Comparison of ENCODE assay signal across 24 cellular contexts in the genomic region with DNA sequence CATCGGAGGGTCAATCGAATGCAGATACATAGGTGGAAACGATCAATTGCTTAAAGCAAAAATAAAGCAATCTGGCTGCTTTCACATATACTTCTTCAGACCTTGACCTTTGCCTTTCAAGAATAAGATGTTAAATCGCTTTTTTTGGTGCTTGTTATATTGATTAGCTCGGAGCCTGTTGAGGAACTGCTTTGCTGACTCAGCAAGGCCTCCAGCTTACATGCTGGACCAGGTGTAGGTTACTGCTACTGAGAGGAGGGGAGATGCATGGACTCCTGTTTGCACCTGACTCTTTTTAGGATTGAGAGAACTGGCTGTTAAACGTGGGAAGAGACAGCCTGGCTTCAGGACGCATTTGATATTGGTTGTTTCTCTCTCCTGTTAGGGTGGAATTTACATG. TPM values are rescaled to one million over a fixed set of nuclear protein-coding genes. Genes with fewer than 3 reads are reported as not detected.
DNase-seq lines count a peak whose midpoint lies in the region; ATAC-seq, FAIRE-seq and TF ChIP-seq lines count a peak whose summit lies in the region.
"Had no signal": no experiment of that assay in that cellular context is flagged by ENCODE, and none has a peak within 500 bp of the region (broad histone marks: within the 10 kb centered on the region; RNA-seq: fewer than 3 reads in every experiment).

No MANE protein-coding gene starts in this region.

- intact Hi-C loops in HepG2 (cut with micrococcal nuclease; ENCODE audit: unreplicated experiment), result no loop called here
- intact Hi-C loops in right lobe of liver (cut with DNase I), result no loop called here
- intact Hi-C loops in K562 (cut with micrococcal nuclease), result no loop called here
- intact Hi-C loops in MCF 10A (cut with micrococcal nuclease), result no loop called here

- no peak for FAIRE-seq in HepG2 (lab: Jason Lieb, UNC)
- no peak for FAIRE-seq in K562 (lab: Jason Lieb, UNC)
- no peak for FAIRE-seq in D721Med (lab: Jason Lieb, UNC)
- FAIRE-seq: G401.6, GM12891, GM19239 had no signal

- H3K4me3 Mint-ChIP-seq in progenitor cell of endocrine pancreas (ENCODE audit: low read depth), result no peak overlapping the region
- H3K4me3 Mint-ChIP-seq in MCF 10A (ENCODE audit: unreplicated experiment), result no peak overlapping the region
- H3K4me3 Mint-ChIP-seq: CD14-positive monocyte; CD4-positive, alpha-beta memory T cell; CD4-positive, CD25-positive, alpha-beta regulatory T cell; CD8-positive, alpha-beta memory T cell had no signal

- BruUV-seq in HepG2 (replicated peaks; lab: Mats Ljungman, UMichigan), result no TSS peak
- no TSS peak for BruUV-seq in K562 (replicated peaks; lab: Mats Ljungman, UMichigan)
- no TSS peak for BruUV-seq in MCF 10A (replicated peaks; lab: Mats Ljungman, UMichigan)

- in situ Hi-C loops in HepG2 (cut with HindIII; ENCODE audit: extremely low pct_ligation_motif_present, low pct_unique_long_range_greater_than_20kb), result loop anchor here (25.0 kb wide), 1 partner anchor 1674 kb away; no protein-coding TSS in a partner anchor
- in situ Hi-C loops in K562 (cut with MboI), result loop anchor here (25.0 kb wide), 1 partner anchor 1674 kb away; no protein-coding TSS in a partner anchor

- H3K9me1 ChIP-seq in K562 (ENCODE audit: control insufficient read depth, insufficient read depth, low read length), result no peaks in the 10 kb centered on the region

- no peak for TF ChIP-seq RAD21 in HepG2 (CRISPR knock-in tag; IDR thresholded peaks at IDR 0.05)
- TF ChIP-seq RAD21 in K562 (CRISPR knock-in tag; conservative IDR thresholded peaks at IDR 0.05 in 1 of 2, IDR thresholded peaks at IDR 0.05 in 1 of 2), result no peak

- POLR2A ChIA-PET in HepG2 (lab: Yijun Ruan, JAX), result no interaction called here
- POLR2A ChIA-PET in K562 (lab: Yijun Ruan, JAX), result no interaction called here
- POLR2A ChIA-PET in MCF 10A (lab: Yijun Ruan, JAX), result no interaction called here

- H3K4me1 ChIP-seq in HepG2 (ENCODE audit: insufficient read depth, low read length), result no peaks in the 10 kb centered on the region
- no peaks in the 10 kb centered on the region for H3K4me1 ChIP-seq in right lobe of liver
- no peaks in the 10 kb centered on the region for H3K4me1 ChIP-seq in K562 (replicated peaks in 1 of 2; ENCODE audit: control insufficient read depth in 2 of 2, insufficient read depth in 2 of 2, low read length in 2 of 2)
- H3K4me1 ChIP-seq: BE2C had no signal

- TF ChIP-seq CTCF in HepG2 (CRISPR knock-in tag; IDR thresholded peaks at IDR 0.05) (no peak), right lobe of liver (IDR thresholded peaks at IDR 0.05) (no peak), K562 (IDR thresholded peaks at IDR 0.05 in 2 of 3, conservative IDR thresholded peaks at IDR 0.05 in 1 of 3; ENCODE audit: insufficient read depth in 2 of 3, low read depth in 1 of 3, low read length in 3 of 3) (no peak), progenitor cell of endocrine pancreas (IDR thresholded peaks at IDR 0.05; ENCODE audit: unreplicated experiment) (no peak), MCF 10A (IDR thresholded peaks at IDR 0.05; ENCODE audit: unreplicated experiment) (no peak), D721Med (IDR thresholded peaks at IDR 0.05; ENCODE audit: insufficient read depth, missing control alignments) (no peak)

- H3K36me3 ChIP-seq in HepG2 (replicated peaks in 1 of 2; ENCODE audit: control insufficient read depth in 1 of 2, insufficient read depth in 2 of 2, low read length in 2 of 2), result no peaks in the 10 kb centered on the region
- no peaks in the 10 kb centered on the region for H3K36me3 ChIP-seq in right lobe of liver
- H3K36me3 ChIP-seq in K562 (ENCODE audit: control insufficient read depth, insufficient read depth, low read length), result no peaks in the 10 kb centered on the region
- H3K36me3 ChIP-seq: BE2C, BLaER1 had no signal

- H3K27ac Mint-ChIP-seq in progenitor cell of endocrine pancreas, result peak overlapping the region; percentile 40
- H3K27ac Mint-ChIP-seq in MCF 10A (ENCODE audit: low read depth, unreplicated experiment), result no peak overlapping the region
- H3K27ac Mint-ChIP-seq: CD14-positive monocyte; CD4-positive, alpha-beta memory T cell; CD4-positive, CD25-positive, alpha-beta regulatory T cell; CD8-positive, alpha-beta memory T cell had no signal

- CTCF ChIA-PET in HepG2 (lab: Yijun Ruan, JAX; ENCODE audit: low intra/inter-chr PET ratio, low total read pairs) (no interaction called here), K562 (lab: Yijun Ruan, JAX; ENCODE audit: low intra/inter-chr PET ratio) (no interaction called here), MCF 10A (lab: Yijun Ruan, JAX) (interaction anchor here (2.3 to 3.5 kb wide), 2 partner anchors 10 to 873 kb away, joined by 8 to 28 read pairs; no protein-coding TSS in a partner anchor)

- H3K9me3 ChIP-seq in HepG2 (ENCODE audit: low read length) (no peaks in the 10 kb centered on the region), right lobe of liver (no peaks in the 10 kb centered on the region), K562 (replicated peaks; ENCODE audit: control insufficient read depth, insufficient read depth, low read depth, low read length) (no peaks in the 10 kb centered on the region)
- H3K9me3 ChIP-seq: BE2C had no signal

- TF ChIP-seq POLR2A in HepG2 (IDR thresholded peaks at IDR 0.05; ENCODE audit: insufficient read depth in 1 of 2, low read depth in 2 of 2, low read length in 2 of 2) (no peak), right lobe of liver (IDR thresholded peaks at IDR 0.05) (no peak), K562 (conservative IDR thresholded peaks at IDR 0.05) (no peak)

- no peaks in the 10 kb centered on the region for H3K79me2 ChIP-seq in HepG2 (ENCODE audit: insufficient read depth, low read length)
- no peaks in the 10 kb centered on the region for H3K79me2 ChIP-seq in K562 (ENCODE audit: control insufficient read depth, insufficient read depth, low read length)

- no peak overlapping the region for H2AFZ ChIP-seq in HepG2 (ENCODE audit: low read length)
- no peak overlapping the region for H2AFZ ChIP-seq in K562 (ENCODE audit: low read depth, low read length)

- H3K4me1 Mint-ChIP-seq in progenitor cell of endocrine pancreas (ENCODE audit: low read depth), result peaks cover 7% of the 10 kb centered on the region
- H3K4me1 Mint-ChIP-seq in MCF 10A (ENCODE audit: insufficient read depth, unreplicated experiment), result no peaks in the 10 kb centered on the region
- H3K4me1 Mint-ChIP-seq: CD14-positive monocyte; CD4-positive, alpha-beta memory T cell; CD4-positive, CD25-positive, alpha-beta regulatory T cell; CD8-positive, alpha-beta memory T cell had no signal

- H3K9ac ChIP-seq in HepG2 (ENCODE audit: insufficient read depth, low read depth, low read length) (no peak overlapping the region), K562 (ENCODE audit: insufficient read depth in 1 of 2, low read depth in 2 of 2, low read length in 2 of 2) (no peak overlapping the region)
- H3K9ac ChIP-seq: BLaER1 had no signal

- no peak for ATAC-seq in HepG2
- ATAC-seq in right lobe of liver, result no peak
- ATAC-seq in K562, result no peak

- no peaks in the 10 kb centered on the region for H3K9me3 Mint-ChIP-seq in progenitor cell of endocrine pancreas (ENCODE audit: low read depth)
- no peaks in the 10 kb centered on the region for H3K9me3 Mint-ChIP-seq in MCF 10A (ENCODE audit: unreplicated experiment)
- H3K9me3 Mint-ChIP-seq: CD4-positive, alpha-beta memory T cell; CD4-positive, CD25-positive, alpha-beta regulatory T cell; CD8-positive, alpha-beta memory T cell had no signal

- H3K4me2 ChIP-seq in HepG2 (ENCODE audit: low read depth, low read length) (no peak overlapping the region), K562 (ENCODE audit: insufficient read depth, low read length) (no peak overlapping the region)
- H3K4me2 ChIP-seq: BLaER1 had no signal

- WGBS in HepG2 (ENCODE audit: low lambda C conversion rate), result 4% methylated on average over 7 of the region's 7 CpGs
- 60% methylated on average over 7 of the region's 7 CpGs for WGBS in right lobe of liver (ENCODE audit: insufficient coverage, low coverage, low lambda C conversion rate, missing lambda C conversion rate)
- WGBS in K562 (ENCODE audit: insufficient coverage, low coverage, missing lambda C conversion rate), result 0% methylated on average over 7 of the region's 7 CpGs

- H3K36me3 Mint-ChIP-seq in progenitor cell of endocrine pancreas (ENCODE audit: insufficient read depth) (no peaks in the 10 kb centered on the region), MCF 10A (ENCODE audit: insufficient read depth, unreplicated experiment) (no peaks in the 10 kb centered on the region)
- H3K36me3 Mint-ChIP-seq: CD14-positive monocyte; CD4-positive, alpha-beta memory T cell; CD4-positive, CD25-positive, alpha-beta regulatory T cell; CD8-positive, alpha-beta memory T cell had no signal

- no peaks in the 10 kb centered on the region for H4K20me1 ChIP-seq in HepG2 (ENCODE audit: insufficient read depth, low read length)
- H4K20me1 ChIP-seq in K562 (replicated peaks; ENCODE audit: control insufficient read depth, insufficient read depth, low read length), result no peaks in the 10 kb centered on the region
- H4K20me1 ChIP-seq: BLaER1 had no signal

- H3K27ac ChIP-seq in HepG2 (ENCODE audit: extremely low read length, insufficient read depth, low read length), result no peak overlapping the region
- H3K27ac ChIP-seq in right lobe of liver, result no peak overlapping the region
- no peak overlapping the region for H3K27ac ChIP-seq in K562 (ENCODE audit: extremely low read depth, low read depth, low read length)
- H3K27ac ChIP-seq: 22Rv1, BLaER1 had no signal

- H3K27me3 Mint-ChIP-seq in progenitor cell of endocrine pancreas, result no peaks in the 10 kb centered on the region
- no peaks in the 10 kb centered on the region for H3K27me3 Mint-ChIP-seq in MCF 10A (ENCODE audit: insufficient read depth, unreplicated experiment)

- TF ChIP-seq EP300 in HepG2 (IDR thresholded peaks at IDR 0.05; ENCODE audit: low read depth in 2 of 2, low read length in 2 of 2) (no peak), HepG2 (CRISPR knock-in tag; IDR thresholded peaks at IDR 0.05; ENCODE audit: borderline replicate concordance) (no peak), K562 (IDR thresholded peaks at IDR 0.05; ENCODE audit: low read length) (no peak)

- H3K27me3 ChIP-seq in HepG2 (ENCODE audit: control insufficient read depth in 1 of 2, insufficient read depth in 2 of 2, low read length in 2 of 2) (peaks cover 0 to 7% of the 10 kb centered on the region in 2 experiments; a peak in 2 of 5 replicates), right lobe of liver (no peaks in the 10 kb centered on the region), K562 (ENCODE audit: control insufficient read depth in 2 of 2, insufficient read depth in 2 of 2, low read length in 2 of 2) (no peaks in the 10 kb centered on the region)
- H3K27me3 ChIP-seq: BE2C, BLaER1 had no signal

- H3K4me3 ChIP-seq in HepG2 (replicated peaks in 1 of 3; ENCODE audit: insufficient read depth in 1 of 3, low read depth in 2 of 3, low read length in 3 of 3) (no peak overlapping the region), right lobe of liver (no peak overlapping the region), K562 (no peak overlapping the region)
- H3K4me3 ChIP-seq: BLaER1 had no signal

- DNase-seq in HepG2 (ENCODE audit: low spot score) (no peak), right lobe of liver (no peak), K562 (ENCODE audit: extremely low read depth in 1 of 4, low spot score in 3 of 4) (no peak), progenitor cell of endocrine pancreas (ENCODE audit: low spot score, unreplicated experiment) (no peak), MCF 10A (ENCODE audit: unreplicated experiment) (no peak), D721Med (ENCODE audit: insufficient read length, low spot score) (no peak)
- DNase-seq: ACHN; BE2C; C1 segment of cervical spinal cord; CD4-positive, alpha-beta memory T cell; CD4-positive, CD25-positive, alpha-beta regulatory T cell; CD8-positive, alpha-beta memory T cell; COR-L47; DMS79 treated with DMSO at 0.1 percent for 48 hours; GF-D8 had no signal

RNA-seq across cellular contexts. Expression of gene NELL1, which starts 31.3 kb away (rescaled TPM):
- total RNA-seq in HepG2 (2016; rRNA removed; fragmentation: Illumina TruSeq; extraction: Trizol), result not detected in 2 replicates
- not detected in 2 replicates for total RNA-seq in HepG2 (2016; cell fraction: cytosol; rRNA removed; fragmentation: Illumina TruSeq; extraction: Trizol; ENCODE audit: low read depth)
- not detected in 2 replicates for total RNA-seq in HepG2 (2016; cell fraction: insoluble cytoplasmic fraction; rRNA removed; fragmentation: Illumina TruSeq; extraction: Trizol)
- not detected in 2 replicates for total RNA-seq in HepG2 (2016; cell fraction: membrane; rRNA removed; fragmentation: Illumina TruSeq; extraction: Trizol)
- not detected in 2 replicates for total RNA-seq in HepG2 (2016; cell fraction: nucleus; rRNA removed; fragmentation: Illumina TruSeq; extraction: Trizol)
- not detected in 2 replicates for polyA plus RNA-seq in HepG2 (2011; rRNA removed)
- not detected in 2 replicates for polyA plus RNA-seq in HepG2 (2011; cell fraction: cytosol; rRNA removed)
- not detected in 2 replicates for polyA plus RNA-seq in HepG2 (2011; cell fraction: nucleus; rRNA removed)
- not detected in 2 replicates for polyA plus RNA-seq in HepG2 (2012)
- polyA plus RNA-seq in HepG2 (2016; cell fraction: cytosol; fragmentation: Illumina TruSeq; extraction: Trizol; ENCODE audit: low read depth), result not detected in 2 replicates
- polyA plus RNA-seq in HepG2 (2016; cell fraction: insoluble cytoplasmic fraction; fragmentation: Illumina TruSeq; extraction: Trizol; ENCODE audit: low read depth), result not detected in 2 replicates
- not detected in 2 replicates for polyA plus RNA-seq in HepG2 (2016; cell fraction: membrane; fragmentation: Illumina TruSeq; extraction: Trizol; ENCODE audit: low read depth)
- polyA plus RNA-seq in HepG2 (2016; cell fraction: nucleus; fragmentation: Illumina TruSeq; extraction: Trizol; ENCODE audit: insufficient read depth, low read depth), result not detected in 2 replicates
- not detected in 2 replicates for polyA minus RNA-seq in HepG2 (2011; rRNA and poly(A)+ RNA removed; ENCODE audit: low replicate concordance)
- not detected in 2 replicates for polyA minus RNA-seq in HepG2 (2011; cell fraction: cytosol; rRNA and poly(A)+ RNA removed)
- not detected in 2 replicates for polyA minus RNA-seq in HepG2 (2011; cell fraction: nucleus; rRNA and poly(A)+ RNA removed)
- not detected for total RNA-seq in right lobe of liver
- total RNA-seq in K562 (2011; cell fraction: chromatin; rRNA removed; ENCODE audit: low replicate concordance), result not detected in 2 replicates
- not detected in 2 replicates for total RNA-seq in K562 (2011; cell fraction: nucleolus; rRNA removed)
- total RNA-seq in K562 (2011; cell fraction: nucleoplasm; rRNA removed), result not detected in 2 replicates
- total RNA-seq in K562 (2014; rRNA removed), result not detected in 2 replicates
- not detected in 2 replicates for total RNA-seq in K562 (2014; rRNA removed; fragmentation: Illumina TruSeq; extraction: Trizol)
- not detected in 2 replicates for total RNA-seq in K562 (2015; rRNA removed; fragmentation: Illumina TruSeq; extraction: Trizol)
- not detected in 2 replicates for total RNA-seq in K562 (2021)
- polyA plus RNA-seq in K562 (2011; rRNA removed), result not detected in 2 replicates
- polyA plus RNA-seq in K562 (2011; cell fraction: cytosol; rRNA removed), result not detected in 2 replicates
- polyA plus RNA-seq in K562 (2011; cell fraction: nucleus; rRNA removed), result not detected in 2 replicates
- polyA plus RNA-seq in K562 (2012), result not detected in 2 replicates
- not detected in 2 replicates for polyA plus RNA-seq in K562 (2014; fragmentation: Illumina TruSeq; extraction: Trizol)
- polyA plus RNA-seq in K562 (2014; fragmentation: Nextera tagmentation; extraction: Ambion mirVana), result not detected
- not detected in 2 replicates for polyA plus RNA-seq in K562 (2014; rRNA removed)
- not detected in 2 replicates for polyA minus RNA-seq in K562 (2011; rRNA and poly(A)+ RNA removed)
- not detected in 2 replicates for polyA minus RNA-seq in K562 (2011; cell fraction: cytosol; rRNA and poly(A)+ RNA removed)
- not detected in 2 replicates for polyA minus RNA-seq in K562 (2011; cell fraction: nucleus; rRNA and poly(A)+ RNA removed)
- total RNA-seq in progenitor cell of endocrine pancreas, result 2.2 and 6.0 TPM in 2 replicates
- not detected in 2 replicates for total RNA-seq in MCF 10A (2022)
- total RNA-seq: A172; CD4-positive, alpha-beta memory T cell; CD4-positive, CD25-positive, alpha-beta regulatory T cell; CD8-positive, alpha-beta memory T cell had no signal
- polyA plus RNA-seq: AG04450; CD14-positive monocyte; CD4-positive, alpha-beta memory T cell; CD4-positive, CD25-positive, alpha-beta regulatory T cell; CD8-positive, alpha-beta memory T cell had no signal

RNA-seq across cellular contexts. Expression of gene SLC6A5, which starts 38.7 kb away (rescaled TPM):
- not detected in 2 replicates for total RNA-seq in HepG2 (2016; rRNA removed; fragmentation: Illumina TruSeq; extraction: Trizol)
- total RNA-seq in HepG2 (2016; cell fraction: cytosol; rRNA removed; fragmentation: Illumina TruSeq; extraction: Trizol; ENCODE audit: low read depth), result not detected in 2 replicates
- total RNA-seq in HepG2 (2016; cell fraction: insoluble cytoplasmic fraction; rRNA removed; fragmentation: Illumina TruSeq; extraction: Trizol), result not detected in 2 replicates
- not detected in 2 replicates for total RNA-seq in HepG2 (2016; cell fraction: membrane; rRNA removed; fragmentation: Illumina TruSeq; extraction: Trizol)
- total RNA-seq in HepG2 (2016; cell fraction: nucleus; rRNA removed; fragmentation: Illumina TruSeq; extraction: Trizol), result not detected in 2 replicates
- not detected in 2 replicates for polyA plus RNA-seq in HepG2 (2011; rRNA removed)
- not detected in 2 replicates for polyA plus RNA-seq in HepG2 (2011; cell fraction: cytosol; rRNA removed)
- polyA plus RNA-seq in HepG2 (2011; cell fraction: nucleus; rRNA removed), result not detected in 2 replicates
- polyA plus RNA-seq in HepG2 (2012), result not detected in 2 replicates
- not detected in 2 replicates for polyA plus RNA-seq in HepG2 (2016; cell fraction: cytosol; fragmentation: Illumina TruSeq; extraction: Trizol; ENCODE audit: low read depth)
- not detected in 2 replicates for polyA plus RNA-seq in HepG2 (2016; cell fraction: insoluble cytoplasmic fraction; fragmentation: Illumina TruSeq; extraction: Trizol; ENCODE audit: low read depth)
- not detected in 2 replicates for polyA plus RNA-seq in HepG2 (2016; cell fraction: membrane; fragmentation: Illumina TruSeq; extraction: Trizol; ENCODE audit: low read depth)
- polyA plus RNA-seq in HepG2 (2016; cell fraction: nucleus; fragmentation: Illumina TruSeq; extraction: Trizol; ENCODE audit: insufficient read depth, low read depth), result not detected in 2 replicates
- polyA minus RNA-seq in HepG2 (2011; rRNA and poly(A)+ RNA removed; ENCODE audit: low replicate concordance), result not detected in 2 replicates
- not detected in 2 replicates for polyA minus RNA-seq in HepG2 (2011; cell fraction: cytosol; rRNA and poly(A)+ RNA removed)
- not detected in 2 replicates for polyA minus RNA-seq in HepG2 (2011; cell fraction: nucleus; rRNA and poly(A)+ RNA removed)
- not detected for total RNA-seq in right lobe of liver
- 0.12 and 0.14 TPM in 2 replicates for total RNA-seq in K562 (2011; cell fraction: chromatin; rRNA removed; ENCODE audit: low replicate concordance)
- total RNA-seq in K562 (2011; cell fraction: nucleolus; rRNA removed), result not detected in 2 replicates
- 0.23 TPM in 1 of 2 replicates, not detected in the other for total RNA-seq in K562 (2011; cell fraction: nucleoplasm; rRNA removed)
- total RNA-seq in K562 (2014; rRNA removed), result not detected in 2 replicates
- not detected in 2 replicates for total RNA-seq in K562 (2014; rRNA removed; fragmentation: Illumina TruSeq; extraction: Trizol)
- total RNA-seq in K562 (2015; rRNA removed; fragmentation: Illumina TruSeq; extraction: Trizol), result not detected in 2 replicates
- not detected in 2 replicates for total RNA-seq in K562 (2021)
- 0.01 and 0.08 TPM in 2 replicates for polyA plus RNA-seq in K562 (2011; rRNA removed)
- polyA plus RNA-seq in K562 (2011; cell fraction: cytosol; rRNA removed), result 0.06 TPM in 1 of 2 replicates, not detected in the other
- polyA plus RNA-seq in K562 (2011; cell fraction: nucleus; rRNA removed), result 0.20 and 0.51 TPM in 2 replicates
- polyA plus RNA-seq in K562 (2012), result 0.03 TPM in 1 of 2 replicates, not detected in the other
- polyA plus RNA-seq in K562 (2014; fragmentation: Illumina TruSeq; extraction: Trizol), result not detected in 2 replicates
- polyA plus RNA-seq in K562 (2014; fragmentation: Nextera tagmentation; extraction: Ambion mirVana), result not detected
- polyA plus RNA-seq in K562 (2014; rRNA removed), result not detected in 2 replicates
- 0.06 and 0.21 TPM in 2 replicates for polyA minus RNA-seq in K562 (2011; rRNA and poly(A)+ RNA removed)
- not detected in 2 replicates for polyA minus RNA-seq in K562 (2011; cell fraction: cytosol; rRNA and poly(A)+ RNA removed)
- polyA minus RNA-seq in K562 (2011; cell fraction: nucleus; rRNA and poly(A)+ RNA removed), result 0.13 TPM in 1 of 2 replicates, not detected in the other
- total RNA-seq in progenitor cell of endocrine pancreas, result not detected in 2 replicates
- not detected in 2 replicates for total RNA-seq in MCF 10A (2022)
- total RNA-seq: A172; A673; CD4-positive, alpha-beta memory T cell; CD4-positive, CD25-positive, alpha-beta regulatory T cell; CD8-positive, alpha-beta memory T cell had no signal
- polyA plus RNA-seq: AG04450; CD14-positive monocyte; CD4-positive, alpha-beta memory T cell; CD4-positive, CD25-positive, alpha-beta regulatory T cell; CD8-positive, alpha-beta memory T cell had no signal

Comparison
In these comparisons a context has a peak if more than half of its experiments do, and no peak if none do; other contexts are left out.
1. Of the 241 proteins assayed by ChIP-seq in both HepG2 and K562: peak only in HepG2: none; only in K562: MAFG; in both: MAFF and MAFK; in neither: 238.